8 cellular contexts compared by ENCODE assay signal in the genomic region with DNA sequence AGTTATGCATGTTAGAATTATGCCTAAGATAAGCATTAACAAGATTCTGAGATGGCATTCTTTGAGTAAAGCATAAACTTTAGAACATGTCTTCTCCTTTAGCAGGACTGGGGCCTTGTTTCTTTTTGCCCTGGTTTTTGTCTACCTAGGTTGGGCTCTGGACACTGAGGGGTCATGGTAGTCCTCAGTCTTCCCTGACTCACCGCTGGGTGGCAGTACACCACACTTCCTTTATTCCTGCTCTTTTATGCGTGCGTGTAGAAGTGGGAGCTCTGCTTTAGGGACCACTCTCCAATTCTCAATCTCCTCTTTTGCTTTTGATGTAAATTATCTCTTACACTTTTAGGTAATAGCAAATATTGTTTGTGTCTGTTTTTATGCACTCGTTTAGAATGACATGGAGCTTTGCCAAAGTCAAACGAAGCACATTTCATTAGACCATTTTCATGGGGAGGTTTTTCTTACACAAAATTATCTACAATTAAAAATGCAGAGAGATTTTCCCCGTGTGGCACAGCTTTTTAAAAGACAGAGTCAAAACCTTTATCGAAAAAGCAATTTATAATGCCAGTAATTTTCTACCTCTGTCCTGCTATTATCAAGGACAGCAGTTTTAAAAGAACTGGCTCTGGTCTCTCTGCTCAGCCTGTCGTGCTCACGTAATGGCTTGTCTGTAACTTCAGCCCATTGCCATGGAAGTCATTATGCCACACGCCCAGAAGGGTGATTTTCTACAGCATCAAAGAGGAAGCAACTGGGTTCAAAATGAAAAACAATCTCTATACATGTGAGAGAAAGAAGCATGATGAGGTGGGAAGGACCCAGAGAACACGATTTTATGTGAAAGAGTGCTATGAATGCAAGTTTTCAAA.
A peak's percentile ranks its signal among the peaks of the same experiment; 100 is the strongest.
DNase-seq lines count a peak whose midpoint lies in the region; ATAC-seq and TF ChIP-seq lines count a peak whose summit lies in the region.

No MANE protein-coding gene starts in this region.

- H3K27ac ChIP-seq in OCI-LY7 (ENCODE audit: low read depth, low read length, poor library complexity, severe bottlenecking) (no peak overlapping the region), neural progenitor cell (no peak overlapping the region)

- H3F3A ChIP-seq in neural progenitor cell (ENCODE audit: low read depth), result no peaks in the 10 kb centered on the region

- no peaks in the 10 kb centered on the region for H3K9me2 ChIP-seq in OCI-LY7 (ENCODE audit: insufficient read depth, low read length)

- H3K36me3 Mint-ChIP-seq in neural progenitor cell, result no peaks in the 10 kb centered on the region
- H3K36me3 Mint-ChIP-seq in stimulated activated naive CD8-positive, alpha-beta T cell treated with anti-CD3 and anti-CD28 coated beads, Interleukin-15, Interleukin-2, amounts not matched to agents 100 ng/mL and 50 ng/mL, for 24 hours (ENCODE audit: low read depth), result no peaks in the 10 kb centered on the region

- intact Hi-C loops in OCI-LY7 (cut with micrococcal nuclease; ENCODE audit: unreplicated experiment), result loop anchor here (1.0 to 5.0 kb wide), 8 partner anchors 57 to 707 kb away; a partner anchor contains a TSS

- no peaks in the 10 kb centered on the region for H3K27me3 ChIP-seq in neural progenitor cell

- H3K9me3 Mint-ChIP-seq in neural progenitor cell, result no peaks in the 10 kb centered on the region
- H3K9me3 Mint-ChIP-seq in stimulated activated naive CD8-positive, alpha-beta T cell treated with anti-CD3 and anti-CD28 coated beads, Interleukin-15, Interleukin-2, amounts not matched to agents 100 ng/mL and 50 ng/mL, for 24 hours, result no peaks in the 10 kb centered on the region

- TF ChIP-seq CTCF in GM13976 (IDR thresholded peaks at IDR 0.05; ENCODE audit: borderline replicate concordance, control extremely low read depth, extremely low read depth, insufficient read depth, missing control alignments) (peak; percentile 82), OCI-LY7 (conservative IDR thresholded peaks at IDR 0.05; ENCODE audit: low read length) (peak; percentile 98), fibroblast of the aortic adventitia (IDR thresholded peaks at IDR 0.05; ENCODE audit: insufficient read depth, low read length) (peak; percentile 83), neural progenitor cell (IDR thresholded peaks at IDR 0.05) (peak; percentile 84)

- H3K36me3 ChIP-seq in OCI-LY7 (ENCODE audit: insufficient read depth, low read length) (no peaks in the 10 kb centered on the region), neural progenitor cell (no peaks in the 10 kb centered on the region)

- H2AFZ ChIP-seq in OCI-LY7 (ENCODE audit: low read length) (peak overlapping the region; percentile 21; the same call in 1 of the 2 replicates), neural progenitor cell (replicated peaks) (no peak overlapping the region)

- no peak overlapping the region for H3K27ac Mint-ChIP-seq in neural progenitor cell
- H3K27ac Mint-ChIP-seq in stimulated activated naive CD8-positive, alpha-beta T cell treated with anti-CD3 and anti-CD28 coated beads, Interleukin-15, Interleukin-2, amounts not matched to agents 100 ng/mL and 50 ng/mL, for 24 hours, result peak overlapping the region; percentile 43

- peak; percentile 63 for ATAC-seq in HG03097 (IDR thresholded peaks at IDR 0.05; ENCODE audit: low FRiP score, unreplicated experiment)
- no peak for ATAC-seq in HG02970 (IDR thresholded peaks at IDR 0.05; ENCODE audit: low FRiP score, unreplicated experiment)

- CTCF ChIA-PET in OCI-LY7 (lab: Charles Lee; ENCODE audit: unreplicated experiment), result interaction anchor here (0.6 to 1.2 kb wide), 3 partner anchors 33 to 599 kb away, joined by 3 read pairs; no protein-coding TSS in a partner anchor

- H3K9me3 ChIP-seq in OCI-LY7 (ENCODE audit: low read length) (no peaks in the 10 kb centered on the region), neural progenitor cell (ENCODE audit: low read depth) (no peaks in the 10 kb centered on the region)

- DNase-seq in GM13976 (ENCODE audit: low spot score), result peak; percentile 56
- peak; percentile 81 for DNase-seq in OCI-LY7 (ENCODE audit: low spot score)
- DNase-seq in activated T-cell treated with anti-CD3 and anti-CD28 coated beads, Interleukin-2, amount 50 U/mL, for 48 hours, result peak; percentile 83 to 84
- peak; percentile 82 for DNase-seq in fibroblast of the aortic adventitia (ENCODE audit: low read depth)
- peak; percentile 75 for DNase-seq in neural progenitor cell (ENCODE audit: low spot score)

- no peak overlapping the region for H3K9ac ChIP-seq in neural progenitor cell

- H3K4me3 ChIP-seq in OCI-LY7 (ENCODE audit: low read depth, low read length, poor library complexity, severe bottlenecking), result no peak overlapping the region
- H3K4me3 ChIP-seq in fibroblast of the aortic adventitia (ENCODE audit: low read depth, low read length), result no peak overlapping the region
- no peak overlapping the region for H3K4me3 ChIP-seq in neural progenitor cell

- H4K20me1 ChIP-seq in OCI-LY7 (ENCODE audit: insufficient read depth, low read length) (no peaks in the 10 kb centered on the region), neural progenitor cell (ENCODE audit: low read depth) (no peaks in the 10 kb centered on the region)

- peaks cover 9% of the 10 kb centered on the region for H3K27me3 Mint-ChIP-seq in neural progenitor cell (ENCODE audit: insufficient read depth, low read depth)
- no peaks in the 10 kb centered on the region for H3K27me3 Mint-ChIP-seq in stimulated activated naive CD8-positive, alpha-beta T cell treated with anti-CD3 and anti-CD28 coated beads, Interleukin-15, Interleukin-2, amounts not matched to agents 100 ng/mL and 50 ng/mL, for 24 hours

- no peak overlapping the region for H3K4me3 Mint-ChIP-seq in neural progenitor cell
- no peak overlapping the region for H3K4me3 Mint-ChIP-seq in stimulated activated naive CD8-positive, alpha-beta T cell treated with anti-CD3 and anti-CD28 coated beads, Interleukin-15, Interleukin-2, amounts not matched to agents 100 ng/mL and 50 ng/mL, for 24 hours

- H3K4me1 Mint-ChIP-seq in neural progenitor cell, result peaks cover 9% of the 10 kb centered on the region
- H3K4me1 Mint-ChIP-seq in stimulated activated naive CD8-positive, alpha-beta T cell treated with anti-CD3 and anti-CD28 coated beads, Interleukin-15, Interleukin-2, amounts not matched to agents 100 ng/mL and 50 ng/mL, for 24 hours (ENCODE audit: low read depth), result peaks cover 31% of the 10 kb centered on the region

- H3K79me2 ChIP-seq in OCI-LY7 (ENCODE audit: insufficient read depth, low read depth, low read length) (no peaks in the 10 kb centered on the region), neural progenitor cell (ENCODE audit: low read depth) (no peaks in the 10 kb centered on the region)

- H3K4me2 ChIP-seq in OCI-LY7 (ENCODE audit: low read length), result peak overlapping the region; percentile 16; the same call in 1 of the 2 replicates
- no peak overlapping the region for H3K4me2 ChIP-seq in neural progenitor cell

- H3K4me1 ChIP-seq in OCI-LY7 (ENCODE audit: insufficient read depth, low read length, poor library complexity, severe bottlenecking) (peaks cover 24% of the 10 kb centered on the region), neural progenitor cell (peaks cover 3% of the 10 kb centered on the region)

- in situ Hi-C loops in GM13976 (cut with MboI; ENCODE audit: low sequenced_read_pairs, unreplicated experiment), result loop anchor here (25.0 kb wide), 1 partner anchor 618 kb away; no protein-coding TSS in a partner anchor

- POLR2A ChIA-PET in OCI-LY7 (lab: Charles Lee), result interaction anchor here (0.5 to 1.4 kb wide), 7 partner anchors 8 to 615 kb away, joined by 3 to 5 read pairs (median 4); no protein-coding TSS in a partner anchor

- BruUV-seq in OCI-LY7 (replicated peaks; lab: Mats Ljungman, UMichigan), result no TSS peak
